ENCODE assay signal across 8 cellular contexts in genomic region chr1:158203693-158204457, GRCh38. TPM values are rescaled to one million over a fixed set of nuclear protein-coding genes. Genes with fewer than 3 reads are reported as not detected.
DNase-seq lines count a peak whose midpoint lies in the region; ATAC-seq, FAIRE-seq and TF ChIP-seq lines count a peak whose summit lies in the region.

No MANE protein-coding gene starts in this region.

- WGBS in adrenal gland, 4 donors: 15 to 22% (median 20%) methylated on average over 7 of the region's 7 CpGs
- 18% methylated on average over 7 of the region's 7 CpGs for WGBS in hepatocyte (ENCODE audit: low lambda C conversion rate, missing lambda C conversion rate)
- 16 to 23% (median 22%) methylated on average over 7 of the region's 7 CpGs for WGBS in spleen, 5 donors

- H3K79me2 ChIP-seq in hepatocyte: no peaks in the 10 kb centered on the region

- FAIRE-seq in H54 (lab: Jason Lieb, UNC): peak; percentile 82

- H3K9me3 Mint-ChIP-seq in activated CD4-positive, alpha-beta T cell treated with anti-CD3 and anti-CD28 coated beads for 36 hours (ENCODE audit: low read depth): no peaks in the 10 kb centered on the region

- peak; percentile 87 for ATAC-seq in activated CD4-positive, alpha-beta T cell treated with anti-CD3 and anti-CD28 coated beads for 36 hours

- no peaks in the 10 kb centered on the region for H3K36me3 Mint-ChIP-seq in activated CD4-positive, alpha-beta T cell treated with anti-CD3 and anti-CD28 coated beads for 36 hours (ENCODE audit: low read depth)

- H3K27ac Mint-ChIP-seq in activated CD4-positive, alpha-beta T cell treated with anti-CD3 and anti-CD28 coated beads for 36 hours: no peak overlapping the region

- H3K36me3 ChIP-seq in adrenal gland (replicated peaks in 1 of 2) (no peaks in the 10 kb centered on the region), hepatocyte (replicated peaks; ENCODE audit: insufficient read depth, low read depth) (no peaks in the 10 kb centered on the region), spleen (no peaks in the 10 kb centered on the region)

- H3K27me3 Mint-ChIP-seq in activated CD4-positive, alpha-beta T cell treated with anti-CD3 and anti-CD28 coated beads for 36 hours: peaks cover 22% of the 10 kb centered on the region

- H3K4me2 ChIP-seq in hepatocyte: no peak overlapping the region

- peaks cover 9% of the 10 kb centered on the region for H3K4me1 Mint-ChIP-seq in activated CD4-positive, alpha-beta T cell treated with anti-CD3 and anti-CD28 coated beads for 36 hours

- peak; percentile 20 for DNase-seq in activated CD4-positive, alpha-beta T cell treated with anti-CD3 and anti-CD28 coated beads for 36 hours
- DNase-seq in activated CD4-positive, alpha-beta T cell treated with anti-CD3 and anti-CD28 coated beads, Interleukin-2, amount 50 U/mL, for 48 hours: no peak
- DNase-seq in H54 (ENCODE audit: insufficient read length, low spot score) (no peak), NCI-H2196 treated with DMSO at 0.1 percent for 48 hours (lab: John Stamatoyannopoulos, UW; ENCODE audit: unreplicated experiment) (peak; percentile 5), adrenal gland (peak in 1 of 7 donors; percentile 51), hepatocyte (ENCODE audit: low spot score) (peak; percentile 77), spleen (no peak)
- DNase-seq in activated T-cell treated with anti-CD3 and anti-CD28 coated beads, Interleukin-2, amount 50 U/mL, for 1 hour: no peak

- peak; percentile 54 to 88 (median 74) for TF ChIP-seq CTCF in adrenal gland (IDR thresholded peaks at IDR 0.05)
- peak; percentile 91 for TF ChIP-seq CTCF in hepatocyte (IDR thresholded peaks at IDR 0.05; ENCODE audit: poor library complexity)
- peak; percentile 49 to 85 (median 76) for TF ChIP-seq CTCF in spleen (IDR thresholded peaks at IDR 0.05 in 8 of 11, conservative IDR thresholded peaks at IDR 0.05 in 3 of 11)

- H2AFZ ChIP-seq in hepatocyte: no peak overlapping the region

- no peaks in the 10 kb centered on the region for H3K9me2 ChIP-seq in hepatocyte (replicated peaks; ENCODE audit: insufficient read depth)

- CTCF ChIA-PET in activated CD4-positive, alpha-beta T cell treated with anti-CD3 and anti-CD28 coated beads for 36 hours (lab: Charles Lee): interaction anchor here (0.6 to 1.9 kb wide), 31 partner anchors 9 to 885 kb away, joined by 3 to 13 read pairs (median 4); partner anchors contain the start of genes CD1D and OR10K2

- POLR2A ChIA-PET in activated CD4-positive, alpha-beta T cell treated with anti-CD3 and anti-CD28 coated beads for 36 hours (lab: Charles Lee): interaction anchor here (0.6 to 0.7 kb wide), 2 partner anchors 90 to 1653 kb away, joined by 3 to 7 read pairs; no protein-coding TSS in a partner anchor

- H3K4me3 ChIP-seq in adrenal gland (no peak overlapping the region), hepatocyte (no peak overlapping the region), spleen (peak overlapping the region in 1 of 8 donors; percentile 21)

- no peak overlapping the region for H3K4me3 Mint-ChIP-seq in activated CD4-positive, alpha-beta T cell treated with anti-CD3 and anti-CD28 coated beads for 36 hours

- no peak overlapping the region for H3K27ac ChIP-seq in adrenal gland
- H3K27ac ChIP-seq in hepatocyte: no peak overlapping the region
- peak overlapping the region in 1 of 8 donors; percentile 40 for H3K27ac ChIP-seq in spleen

- intact Hi-C loops in activated CD4-positive, alpha-beta T cell treated with anti-CD3 and anti-CD28 coated beads for 36 hours (cut with DNase I, micrococcal nuclease): loop anchor here (1.0 to 5.0 kb wide), 7 partner anchors 125 to 868 kb away; partner anchors contain the start of gene CD1B (in 1 of the 2)
- intact Hi-C loops in adrenal gland (cut with DNase I) (loop anchor here in 1 of 2 donors (10.0 kb wide), 1 partner anchor 791 kb away; no protein-coding TSS in a partner anchor), spleen (cut with DNase I; ENCODE audit: low total_unique reads) (loop anchor here (5.0 kb wide), 1 partner anchor 868 kb away; no protein-coding TSS in a partner anchor)

- no peaks in the 10 kb centered on the region for H3K9me3 ChIP-seq in adrenal gland (replicated peaks in 1 of 3)
- no peaks in the 10 kb centered on the region for H3K9me3 ChIP-seq in hepatocyte (ENCODE audit: low read depth)
- H3K9me3 ChIP-seq in spleen: no peaks in the 10 kb centered on the region

- no peaks in the 10 kb centered on the region for H4K20me1 ChIP-seq in hepatocyte (ENCODE audit: insufficient read depth, poor library complexity, severe bottlenecking)

- H3K27me3 ChIP-seq in adrenal gland (no peaks in the 10 kb centered on the region), hepatocyte (no peaks in the 10 kb centered on the region), spleen (replicated peaks in 1 of 7) (peaks cover 0 to 7% (median 0%) of the 10 kb centered on the region in 7 donors)

- no peaks in the 10 kb centered on the region for H3K4me1 ChIP-seq in adrenal gland (replicated peaks in 1 of 2)
- H3K4me1 ChIP-seq in hepatocyte (ENCODE audit: insufficient read depth): no peaks in the 10 kb centered on the region
- peaks cover 0 to 15% (median 11%) of the 10 kb centered on the region in 6 donors for H3K4me1 ChIP-seq in spleen

- TF ChIP-seq POLR2A in H54 (IDR thresholded peaks at IDR 0.05; ENCODE audit: low read depth, low read length): no peak
- no peak for TF ChIP-seq POLR2A in adrenal gland (IDR thresholded peaks at IDR 0.05)
- no peak for TF ChIP-seq POLR2A in spleen (IDR thresholded peaks at IDR 0.05)

RNA-seq across cellular contexts. Expression of gene CD1D, which starts 23.2 kb away (rescaled TPM):
- total RNA-seq in activated CD4-positive, alpha-beta T cell treated with anti-CD3 and anti-CD28 coated beads for 36 hours: under 1 TPM in 1 of 2 experiments, not detected in 1; 0.07 TPM
- 1 to 10 TPM; 1.1 to 5.2 (median 3.0) TPM for total RNA-seq in adrenal gland
- 1 to 10 TPM; 1.4 to 5.6 (median 2.3) TPM for polyA plus RNA-seq in adrenal gland
- total RNA-seq in hepatocyte: 3.9 and 4.7 TPM in 2 replicates
- polyA plus RNA-seq in hepatocyte: 2.3 and 3.7 TPM in 2 replicates
- total RNA-seq in spleen: 10 to 100 TPM; 14.7 to 28.5 (median 23.0) TPM
- 10 to 100 TPM; 26.7 to 62.8 (median 28.3) TPM for polyA plus RNA-seq in spleen

RNA-seq across cellular contexts. Expression of gene CD1A, which starts 50.3 kb away (rescaled TPM):
- total RNA-seq in activated CD4-positive, alpha-beta T cell treated with anti-CD3 and anti-CD28 coated beads for 36 hours: under 1 TPM in 1 of 2 experiments, not detected in 1; 0.09 TPM
- under 1 TPM in 1 of 8 donors, not detected in 7; 0.34 TPM for total RNA-seq in adrenal gland
- polyA plus RNA-seq in adrenal gland: not detected
- total RNA-seq in hepatocyte: not detected in 2 replicates
- not detected in 2 replicates for polyA plus RNA-seq in hepatocyte
- total RNA-seq in spleen: 1 to 10 TPM in 2 of 7 donors, under 1 TPM in 5; 0.34 to 1.7 (median 0.56) TPM
- polyA plus RNA-seq in spleen: 1 to 10 TPM; 1.8 to 3.5 (median 2.5) TPM

Comparison
In these comparisons a context has a peak if more than half of its experiments do, and no peak if none do; other contexts are left out.
1. DNase-seq: peak in activated CD4-positive, alpha-beta T cell treated with anti-CD3 and anti-CD28 coated beads for 36 hours (single experiment), NCI-H2196 treated with DMSO at 0.1 percent for 48 hours (single experiment) and hepatocyte (single experiment); none in activated CD4-positive, alpha-beta T cell treated with anti-CD3 and anti-CD28 coated beads, Interleukin-2, amount 50 U/mL, for 48 hours (0 of 2), H54 (single experiment), spleen (single experiment) and activated T-cell treated with anti-CD3 and anti-CD28 coated beads, Interleukin-2, amount 50 U/mL, for 1 hour (single experiment).
2. Peak in every context shown above with its lines, with median percentiles within 50 percentile points of each other: CTCF ChIP-seq.